In genomic region chr21:41562101-41563000, GRCh38 we compare ENCODE assay signal across 1 cellular context.
TF ChIP-seq lines count a peak whose summit lies in the region.

No MANE protein-coding gene starts in this region.

TF ChIP-seq in liver, 16 proteins besides CTCF, POLR2A, EP300 and RAD21 (continued from another document):
- no peak for TF ChIP-seq REST (IDR thresholded peaks at IDR 0.05)
- TF ChIP-seq FOXA1 (IDR thresholded peaks at IDR 0.05): no peak
- TF ChIP-seq ATF3 (IDR thresholded peaks at IDR 0.05): no peak
- TF ChIP-seq ZBTB33 (IDR thresholded peaks at IDR 0.05): no peak
- TF ChIP-seq HNF4A (conservative IDR thresholded peaks at IDR 0.05): peak; percentile 13 to 47
- peak; percentile 68 to 87 for TF ChIP-seq RXRA (IDR thresholded peaks at IDR 0.05)
- TF ChIP-seq MAX (IDR thresholded peaks at IDR 0.05): peak; percentile 62
- TF ChIP-seq YY1 (IDR thresholded peaks at IDR 0.05): no peak
